Comparison of ENCODE assay signal across 13 cellular contexts in genomic region chr13:20867408-20867807, GRCh38. TPM values are rescaled to one million over a fixed set of nuclear protein-coding genes. Genes with fewer than 3 reads are reported as not detected.
DNase-seq lines count a peak whose midpoint lies in the region; ATAC-seq, FAIRE-seq and TF ChIP-seq lines count a peak whose summit lies in the region.
"Had no signal": no experiment of that assay in that cellular context is flagged by ENCODE, and none has a peak within 500 bp of the region (broad histone marks: within the 10 kb centered on the region; RNA-seq: fewer than 3 reads in every experiment).

No MANE protein-coding gene starts in this region.

- no peaks in the 10 kb centered on the region for H3K4me1 ChIP-seq in A549

- H3K27me3 Mint-ChIP-seq in Calu3 (ENCODE audit: unreplicated experiment) = no peaks in the 10 kb centered on the region

- no peak for TF ChIP-seq POLR2A in A549 (IDR thresholded peaks at IDR 0.05; ENCODE audit: low read length)

- DNase-seq in A549 (ENCODE audit: low read depth in 1 of 2, low spot score in 1 of 2) (no peak), Calu3 (no peak)
- DNase-seq: CD8-positive, alpha-beta T cell; COR-L47; DMS53; GF-D8 had no signal

- H3K4me3 ChIP-seq in A549 = no peak overlapping the region

- TF ChIP-seq RAD21 in A549 (conservative IDR thresholded peaks at IDR 0.05 in 1 of 2, IDR thresholded peaks at IDR 0.05 in 1 of 2) = no peak

- CTCF ChIA-PET in A549 (lab: Yijun Ruan, JAX) = interaction anchor here (1.7 kb wide), 1 partner anchor 39 kb away, joined by 4 read pairs; no protein-coding TSS in a partner anchor
- CTCF ChIA-PET in Calu3 (lab: Charles Lee) = no interaction called here

- no peak overlapping the region for H3K27ac Mint-ChIP-seq in Calu3 (ENCODE audit: unreplicated experiment)
- H3K27ac Mint-ChIP-seq: CD14-positive monocyte; CD8-positive, alpha-beta T cell had no signal

- intact Hi-C loops in Calu3 (cut with micrococcal nuclease; ENCODE audit: unreplicated experiment) = no loop called here

- H3K4me3 Mint-ChIP-seq in Calu3 (ENCODE audit: low read depth, unreplicated experiment) = no peak overlapping the region
- H3K4me3 Mint-ChIP-seq: CD14-positive monocyte; CD8-positive, alpha-beta T cell had no signal

- TF ChIP-seq CTCF in A549 (IDR thresholded peaks at IDR 0.05) (no peak), Calu3 (IDR thresholded peaks at IDR 0.05; ENCODE audit: unreplicated experiment) (no peak), VCaP (conservative IDR thresholded peaks at IDR 0.05) (no peak)

- no peak for FAIRE-seq in A549 (lab: Jason Lieb, UNC)
- FAIRE-seq in islet of Langerhans (lab: Jason Lieb, UNC) = peak; percentile 49
- FAIRE-seq: H54 had no signal

- POLR2A ChIA-PET in A549 (lab: Yijun Ruan, JAX) = no interaction called here

- no peaks in the 10 kb centered on the region for H3K9me3 ChIP-seq in A549

- H3K36me3 Mint-ChIP-seq in Calu3 (ENCODE audit: insufficient read depth, unreplicated experiment) = peaks cover under 1% of the 10 kb centered on the region

- H3K4me2 ChIP-seq in A549 = no peak overlapping the region

- no peak for ATAC-seq in A549
- no peak for ATAC-seq in HG03139 (IDR thresholded peaks at IDR 0.05; ENCODE audit: unreplicated experiment)
- ATAC-seq in esophagus mucosa = no peak
- ATAC-seq: CD8-positive, alpha-beta T cell; HCT116 had no signal

- no peak overlapping the region for H3K27ac ChIP-seq in A549
- H3K27ac ChIP-seq in VCaP = peak overlapping the region; percentile 62

- BruUV-seq in Calu3 (replicated peaks; lab: Mats Ljungman, UMichigan) = TSS peak; percentile 18

- no peaks in the 10 kb centered on the region for H3K9me3 Mint-ChIP-seq in Calu3 (ENCODE audit: low read depth, unreplicated experiment)
- H3K9me3 Mint-ChIP-seq: CD14-positive monocyte; CD8-positive, alpha-beta T cell had no signal

- H3K4me1 Mint-ChIP-seq in Calu3 (ENCODE audit: low read depth, unreplicated experiment) = peaks cover 7% of the 10 kb centered on the region

- no peak for TF ChIP-seq EP300 in A549 (IDR thresholded peaks at IDR 0.05)

- WGBS in A549 (ENCODE audit: missing lambda C conversion rate) = 88% methylated on average over 3 of the region's 3 CpGs

TF ChIP-seq in A549, 52 proteins besides CTCF, POLR2A, EP300 and RAD21:
- no peak for TF ChIP-seq TP53 (CRISPR knock-in tag; IDR thresholded peaks at IDR 0.05)
- peak; percentile 38 for TF ChIP-seq MAFK (IDR thresholded peaks at IDR 0.05; ENCODE audit: partially characterized antibody)
- TF ChIP-seq, protein P1, sequence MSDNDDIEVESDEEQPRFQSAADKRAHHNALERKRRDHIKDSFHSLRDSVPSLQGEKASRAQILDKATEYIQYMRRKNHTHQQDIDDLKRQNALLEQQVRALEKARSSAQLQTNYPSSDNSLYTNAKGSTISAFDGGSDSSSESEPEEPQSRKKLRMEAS (IDR thresholded peaks at IDR 0.05) = no peak
- no peak for TF ChIP-seq NPAS2 (CRISPR knock-in tag; IDR thresholded peaks at IDR 0.05; ENCODE audit: borderline replicate concordance)
- no peak for TF ChIP-seq RFX5 (IDR thresholded peaks at IDR 0.05)
- TF ChIP-seq KDM1A (IDR thresholded peaks at IDR 0.05; ENCODE audit: low read depth) = no peak

RNA-seq across cellular contexts. Expression of gene XPO4, which starts 35.1 kb away (rescaled TPM):
- polyA plus RNA-seq in A549 (2011; rRNA removed) = 13.8 and 16.6 TPM in 2 replicates
- polyA plus RNA-seq in A549 (2012; cell fraction: cytosol; rRNA removed) = 2.9 and 3.3 TPM in 2 replicates
- 3.0 and 5.0 TPM in 2 replicates for polyA plus RNA-seq in A549 (2012; cell fraction: nucleus; rRNA removed)
- 7.3 to 8.6 TPM (median 7.7 TPM) in 3 replicates for polyA plus RNA-seq in A549 (2017; fragmentation: RNase III; extraction: RNeasy Plus Mini Kit Qiagen cat#74134 plus additional on column Dnase treatment)
- 12.6 and 13.4 TPM in 2 replicates for polyA minus RNA-seq in A549 (2011; rRNA and poly(A)+ RNA removed)
- 13.6 and 15.9 TPM in 2 replicates for total RNA-seq in Calu3 (2022)
- 11.8 TPM for total RNA-seq in esophagus mucosa
